8 cellular contexts compared by ENCODE assay signal in genomic region chr3:99172736-99173657, GRCh38.
DNase-seq lines count a peak whose midpoint lies in the region; ATAC-seq and TF ChIP-seq lines count a peak whose summit lies in the region.

No MANE protein-coding gene starts in this region.

- H3K9me3 Mint-ChIP-seq in activated T-cell treated with anti-CD3 and anti-CD28 coated beads, Interleukin-2, amount 50 U/mL, for 72 hours, result peaks cover 1 to 6% of the 10 kb centered on the region in 2 donors
- peaks cover 3% of the 10 kb centered on the region for H3K9me3 Mint-ChIP-seq in activated T-cell treated with anti-CD3 and anti-CD28 coated beads, Interleukin-2, amount 50 U/mL, for 24 hours

- H3K4me3 ChIP-seq in GM23248 (no peak overlapping the region), Loucy (ENCODE audit: low read length, poor library complexity, severe bottlenecking) (no peak overlapping the region), SU-DHL-6 (ENCODE audit: insufficient read depth, low read length, poor library complexity, severe bottlenecking) (no peak overlapping the region)

- ATAC-seq in activated T-cell treated with anti-CD3 and anti-CD28 coated beads, Interleukin-2, amount 50 U/mL, for 72 hours (replicated peaks in 1 of 2), result no peak

- 56 to 59% methylated on average over 5 of the region's 5 CpGs for WGBS in GM23248 (ENCODE audit: low coverage in 1 of 2, low lambda C conversion rate in 2 of 2, missing lambda C conversion rate in 2 of 2), 2 experiments

- H3K4me1 Mint-ChIP-seq in activated T-cell treated with anti-CD3 and anti-CD28 coated beads, Interleukin-2, amount 50 U/mL, for 72 hours (ENCODE audit: low read depth), result no peaks in the 10 kb centered on the region
- H3K4me1 Mint-ChIP-seq in activated T-cell treated with anti-CD3 and anti-CD28 coated beads, Interleukin-2, amount 50 U/mL, for 24 hours (ENCODE audit: low read depth), result no peaks in the 10 kb centered on the region

- no peak overlapping the region for H3K4me2 ChIP-seq in GM23248 (ENCODE audit: unreplicated experiment)
- no peak overlapping the region for H3K4me2 ChIP-seq in Loucy (ENCODE audit: low read depth, low read length, poor library complexity, severe bottlenecking)
- no peak overlapping the region for H3K4me2 ChIP-seq in SU-DHL-6 (ENCODE audit: low read depth, low read length, poor library complexity, severe bottlenecking)

- H3K27me3 ChIP-seq in GM23248 (replicated peaks; ENCODE audit: insufficient read depth) (no peaks in the 10 kb centered on the region), Loucy (ENCODE audit: insufficient read depth, low read length, poor library complexity, severe bottlenecking) (no peaks in the 10 kb centered on the region), SU-DHL-6 (ENCODE audit: low read length) (no peaks in the 10 kb centered on the region)

- H3K4me1 ChIP-seq in GM23248 (ENCODE audit: insufficient read depth) (no peaks in the 10 kb centered on the region), Loucy (ENCODE audit: insufficient read depth, low read length, poor library complexity, severe bottlenecking) (no peaks in the 10 kb centered on the region)

- no peaks in the 10 kb centered on the region for H3K9me3 ChIP-seq in GM23248 (ENCODE audit: low read depth)
- no peaks in the 10 kb centered on the region for H3K9me3 ChIP-seq in Loucy (ENCODE audit: insufficient read depth, low read depth, low read length)
- no peaks in the 10 kb centered on the region for H3K9me3 ChIP-seq in SU-DHL-6 (ENCODE audit: insufficient read depth, low read length)

- H3K79me2 ChIP-seq in GM23248 (ENCODE audit: insufficient read depth) (no peaks in the 10 kb centered on the region), Loucy (ENCODE audit: insufficient read depth, low read length) (no peaks in the 10 kb centered on the region), SU-DHL-6 (ENCODE audit: insufficient read depth, low read length) (no peaks in the 10 kb centered on the region)

- H3K36me3 Mint-ChIP-seq in activated T-cell treated with anti-CD3 and anti-CD28 coated beads, Interleukin-2, amount 50 U/mL, for 72 hours (ENCODE audit: insufficient read depth in 2 of 2), result no peaks in the 10 kb centered on the region
- no peaks in the 10 kb centered on the region for H3K36me3 Mint-ChIP-seq in activated T-cell treated with anti-CD3 and anti-CD28 coated beads, Interleukin-2, amount 50 U/mL, for 24 hours (ENCODE audit: low read depth)

- TF ChIP-seq CTCF in Loucy (conservative IDR thresholded peaks at IDR 0.05; ENCODE audit: low read length), result peak; percentile 83
- TF ChIP-seq CTCF in SU-DHL-6 (IDR thresholded peaks at IDR 0.05; ENCODE audit: insufficient read depth, low read length, poor library complexity, severe bottlenecking), result peak; percentile 66

- H3K9ac ChIP-seq in GM23248, result no peak overlapping the region
- H3K9ac ChIP-seq in Loucy (ENCODE audit: low read depth, low read length, poor library complexity, severe bottlenecking), result no peak overlapping the region
- no peak overlapping the region for H3K9ac ChIP-seq in SU-DHL-6 (ENCODE audit: low read length)

- H3K36me3 ChIP-seq in GM23248 (ENCODE audit: low read depth) (no peaks in the 10 kb centered on the region), Loucy (ENCODE audit: insufficient read depth, low read length) (no peaks in the 10 kb centered on the region), SU-DHL-6 (ENCODE audit: low read length) (no peaks in the 10 kb centered on the region)

- H2AFZ ChIP-seq in GM23248 (peak overlapping the region; percentile 58), Loucy (ENCODE audit: low read length) (peak overlapping the region; percentile 78), SU-DHL-6 (ENCODE audit: low read depth, low read length, severe bottlenecking) (no peak overlapping the region)

- peaks cover 12% of the 10 kb centered on the region for H3K27me3 Mint-ChIP-seq in activated T-cell treated with anti-CD3 and anti-CD28 coated beads, Interleukin-2, amount 50 U/mL, for 72 hours (ENCODE audit: low read depth)
- H3K27me3 Mint-ChIP-seq in activated T-cell treated with anti-CD3 and anti-CD28 coated beads, Interleukin-2, amount 50 U/mL, for 24 hours, result no peaks in the 10 kb centered on the region

- in situ Hi-C loops in GM23248 (cut with MboI), result loop anchor here (10.0 kb wide), 1 partner anchor 148 kb away; no protein-coding TSS in a partner anchor

- no peaks in the 10 kb centered on the region for H3K9me2 ChIP-seq in GM23248 (ENCODE audit: insufficient read depth)
- no peaks in the 10 kb centered on the region for H3K9me2 ChIP-seq in Loucy (replicated peaks; ENCODE audit: low read depth, low read length)
- no peaks in the 10 kb centered on the region for H3K9me2 ChIP-seq in SU-DHL-6 (replicated peaks; ENCODE audit: insufficient read depth, low read length)

- no peak overlapping the region for H3K27ac Mint-ChIP-seq in activated T-cell treated with anti-CD3 and anti-CD28 coated beads, Interleukin-2, amount 50 U/mL, for 72 hours
- no peak overlapping the region for H3K27ac Mint-ChIP-seq in activated T-cell treated with anti-CD3 and anti-CD28 coated beads, Interleukin-2, amount 50 U/mL, for 24 hours

- no peak overlapping the region for H3K4me3 Mint-ChIP-seq in activated T-cell treated with anti-CD3 and anti-CD28 coated beads, Interleukin-2, amount 50 U/mL, for 72 hours
- H3K4me3 Mint-ChIP-seq in activated T-cell treated with anti-CD3 and anti-CD28 coated beads, Interleukin-2, amount 50 U/mL, for 24 hours, result no peak overlapping the region

- H3K27ac ChIP-seq in GM23248 (no peak overlapping the region), SU-DHL-6 (ENCODE audit: low read depth, low read length) (no peak overlapping the region)

- no peaks in the 10 kb centered on the region for H4K20me1 ChIP-seq in GM23248 (ENCODE audit: insufficient read depth)
- H4K20me1 ChIP-seq in Loucy (ENCODE audit: insufficient read depth, low read length, poor library complexity, severe bottlenecking), result no peaks in the 10 kb centered on the region
- no peaks in the 10 kb centered on the region for H4K20me1 ChIP-seq in SU-DHL-6 (ENCODE audit: low read depth, low read length)

- peak; percentile 14 to 29 for DNase-seq in activated T-cell treated with anti-CD3 and anti-CD28 coated beads, Interleukin-2, amount 50 U/mL, for 72 hours
- no peak for DNase-seq in activated T-cell treated with anti-CD3 and anti-CD28 coated beads, Interleukin-2, amount 50 U/mL, for 24 hours
- DNase-seq in GM23248, result peak; percentile 79
- peak; percentile 87 for DNase-seq in fibroblast of peridontal ligament (ENCODE audit: extremely low read depth)
- DNase-seq in pons (ENCODE audit: low spot score), result peak; percentile 46
- DNase-seq in cerebellar nuclear complex (lab: John Stamatoyannopoulos, UW), result no peak

- no peaks in the 10 kb centered on the region for H3F3A ChIP-seq in GM23248 (ENCODE audit: insufficient read depth)
- no peaks in the 10 kb centered on the region for H3F3A ChIP-seq in Loucy (ENCODE audit: low read depth)
- no peaks in the 10 kb centered on the region for H3F3A ChIP-seq in SU-DHL-6 (ENCODE audit: insufficient read depth)

Comparison
In these comparisons a context has a peak if more than half of its experiments do, and no peak if none do; other contexts are left out.
1. DNase-seq: peak in activated T-cell treated with anti-CD3 and anti-CD28 coated beads, Interleukin-2, amount 50 U/mL, for 72 hours (2 of 2), GM23248 (single experiment), fibroblast of peridontal ligament (single experiment) and pons (single experiment); none in activated T-cell treated with anti-CD3 and anti-CD28 coated beads, Interleukin-2, amount 50 U/mL, for 24 hours (single experiment) and cerebellar nuclear complex (0 of 2).